1 cellular context compared by ENCODE assay signal in the genomic region with DNA sequence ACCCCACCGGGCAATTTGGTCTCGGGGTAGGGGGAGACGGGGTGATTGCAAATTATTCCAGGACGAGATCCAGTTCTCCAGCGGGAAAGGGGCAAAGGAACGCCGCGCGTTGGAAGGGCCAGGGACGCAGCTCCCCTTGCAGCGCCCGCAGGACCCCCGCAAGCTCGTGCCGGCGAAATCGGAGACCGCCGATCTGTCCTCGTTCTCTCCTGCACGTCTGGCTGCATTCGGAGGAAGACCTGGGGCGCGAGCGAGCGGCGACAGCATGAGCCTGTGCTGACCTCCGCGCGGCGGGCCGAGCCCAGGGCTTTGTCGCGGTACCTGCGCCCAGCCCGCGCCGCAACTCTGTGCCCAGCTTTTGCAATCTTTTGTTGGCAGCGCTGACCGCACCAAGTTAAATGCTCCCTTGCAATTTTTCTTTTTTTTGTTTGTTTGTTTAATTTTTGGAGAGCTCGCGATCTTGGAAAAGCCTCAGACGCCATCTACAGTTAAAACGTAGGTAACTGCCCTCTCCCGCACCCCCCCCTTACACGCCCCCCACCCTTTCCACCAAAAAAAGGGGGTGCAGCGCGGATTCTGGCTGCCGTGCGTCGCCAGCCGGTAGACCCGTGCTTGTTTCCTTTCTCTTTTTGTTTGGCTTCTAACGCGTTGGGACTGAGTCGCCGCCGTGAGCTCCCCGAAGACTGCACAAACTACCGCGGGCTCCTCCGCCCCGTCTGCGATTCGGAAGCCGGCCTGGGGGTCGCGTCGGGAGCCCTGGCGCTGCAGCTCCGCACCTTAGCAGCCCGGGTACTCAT.
TF ChIP-seq lines count a peak whose summit lies in the region.

No MANE protein-coding gene starts in this region.

TF ChIP-seq in K562, 482 proteins besides CTCF, POLR2A, EP300 and RAD21 (continued from another document and continues in another):
- TF ChIP-seq ZNF318 (IDR thresholded peaks at IDR 0.05; ENCODE audit: borderline replicate concordance in 1 of 2, low read depth in 1 of 2) = no peak
- no peak for TF ChIP-seq NFRKB (IDR thresholded peaks at IDR 0.05; ENCODE audit: low read depth)
- no peak for TF ChIP-seq ZNF134 (CRISPR knock-in tag; conservative IDR thresholded peaks at IDR 0.05)
- no peak for TF ChIP-seq SP2 (IDR thresholded peaks at IDR 0.05; ENCODE audit: extremely low read depth, low read depth, low read length, poor library complexity, severe bottlenecking)
- TF ChIP-seq BCL6 (CRISPR knock-in tag; IDR thresholded peaks at IDR 0.05) = no peak
- TF ChIP-seq TBP (optimal IDR thresholded peaks at IDR 0.05; ENCODE audit: low read depth, low read length) = no peak
- no peak for TF ChIP-seq ZNF589 (CRISPR knock-in tag; IDR thresholded peaks at IDR 0.05; ENCODE audit: low read depth)
- peak; percentile 91 for TF ChIP-seq ZNF740 (CRISPR knock-in tag; IDR thresholded peaks at IDR 0.05)
- TF ChIP-seq ZNF740 (tag; IDR thresholded peaks at IDR 0.05) = peak in 1 of 2 experiments; percentile 95; a peak in 2 of 4 replicates
- TF ChIP-seq POLR2AphosphoS2 (IDR thresholded peaks at IDR 0.05; ENCODE audit: low read length) = no peak
- TF ChIP-seq PRMT5 (CRISPR knock-in tag; IDR thresholded peaks at IDR 0.05) = no peak
- TF ChIP-seq MTA3 (IDR thresholded peaks at IDR 0.05; ENCODE audit: borderline replicate concordance) = 0 out of 2 replicates have a peak, but pooled peaks have one; percentile 21
- no peak for TF ChIP-seq TCFL5 (CRISPR knock-in tag; conservative IDR thresholded peaks at IDR 0.05)
- no peak for TF ChIP-seq MTA2 (IDR thresholded peaks at IDR 0.05; ENCODE audit: low read depth)
- TF ChIP-seq ETV5 (CRISPR knock-in tag; IDR thresholded peaks at IDR 0.05; ENCODE audit: low read depth) = no peak
- TF ChIP-seq, protein P1, sequence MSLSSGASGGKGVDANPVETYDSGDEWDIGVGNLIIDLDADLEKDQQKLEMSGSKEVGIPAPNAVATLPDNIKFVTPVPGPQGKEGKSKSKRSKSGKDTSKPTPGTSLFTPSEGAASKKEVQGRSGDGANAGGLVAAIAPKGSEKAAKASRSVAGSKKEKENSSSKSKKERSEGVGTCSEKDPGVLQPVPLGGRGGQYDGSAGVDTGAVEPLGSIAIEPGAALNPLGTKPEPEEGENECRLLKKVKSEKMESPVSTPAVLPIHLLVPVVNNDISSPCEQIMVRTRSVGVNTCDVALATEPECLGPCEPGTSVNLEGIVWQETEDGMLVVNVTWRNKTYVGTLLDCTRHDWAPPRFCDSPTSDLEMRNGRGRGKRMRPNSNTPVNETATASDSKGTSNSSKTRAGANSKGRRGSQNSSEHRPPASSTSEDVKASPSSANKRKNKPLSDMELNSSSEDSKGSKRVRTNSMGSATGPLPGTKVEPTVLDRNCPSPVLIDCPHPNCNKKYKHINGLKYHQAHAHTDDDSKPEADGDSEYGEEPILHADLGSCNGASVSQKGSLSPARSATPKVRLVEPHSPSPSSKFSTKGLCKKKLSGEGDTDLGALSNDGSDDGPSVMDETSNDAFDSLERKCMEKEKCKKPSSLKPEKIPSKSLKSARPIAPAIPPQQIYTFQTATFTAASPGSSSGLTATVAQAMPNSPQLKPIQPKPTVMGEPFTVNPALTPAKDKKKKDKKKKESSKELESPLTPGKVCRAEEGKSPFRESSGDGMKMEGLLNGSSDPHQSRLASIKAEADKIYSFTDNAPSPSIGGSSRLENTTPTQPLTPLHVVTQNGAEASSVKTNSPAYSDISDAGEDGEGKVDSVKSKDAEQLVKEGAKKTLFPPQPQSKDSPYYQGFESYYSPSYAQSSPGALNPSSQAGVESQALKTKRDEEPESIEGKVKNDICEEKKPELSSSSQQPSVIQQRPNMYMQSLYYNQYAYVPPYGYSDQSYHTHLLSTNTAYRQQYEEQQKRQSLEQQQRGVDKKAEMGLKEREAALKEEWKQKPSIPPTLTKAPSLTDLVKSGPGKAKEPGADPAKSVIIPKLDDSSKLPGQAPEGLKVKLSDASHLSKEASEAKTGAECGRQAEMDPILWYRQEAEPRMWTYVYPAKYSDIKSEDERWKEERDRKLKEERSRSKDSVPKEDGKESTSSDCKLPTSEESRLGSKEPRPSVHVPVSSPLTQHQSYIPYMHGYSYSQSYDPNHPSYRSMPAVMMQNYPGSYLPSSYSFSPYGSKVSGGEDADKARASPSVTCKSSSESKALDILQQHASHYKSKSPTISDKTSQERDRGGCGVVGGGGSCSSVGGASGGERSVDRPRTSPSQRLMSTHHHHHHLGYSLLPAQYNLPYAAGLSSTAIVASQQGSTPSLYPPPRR (CRISPR knock-in tag; IDR thresholded peaks at IDR 0.05; ENCODE audit: borderline replicate concordance) = no peak
- TF ChIP-seq BRD4 (IDR thresholded peaks at IDR 0.05) = 0 out of 2 replicates have a peak, but pooled peaks have one; percentile 51
- no peak for TF ChIP-seq U2AF2 (optimal IDR thresholded peaks at IDR 0.05; ENCODE audit: low read depth, low read length)
- no peak for TF ChIP-seq JUN (IDR thresholded peaks at IDR 0.05; ENCODE audit: borderline replicate concordance, low read depth, low read length)
- peak; percentile 62; the same call in 1 of the 2 replicates for TF ChIP-seq JUN (CRISPR knock-in tag; IDR thresholded peaks at IDR 0.05; ENCODE audit: borderline replicate concordance)
- no peak for TF ChIP-seq DPF2 (IDR thresholded peaks at IDR 0.05)
- TF ChIP-seq CEBPB (tag; IDR thresholded peaks at IDR 0.05) = no peak
- no peak for TF ChIP-seq PTBP1 (IDR thresholded peaks at IDR 0.05; ENCODE audit: low read depth, low read length)
- TF ChIP-seq ZEB2 (IDR thresholded peaks at IDR 0.05) = no peak
- TF ChIP-seq BRF1 (IDR thresholded peaks at IDR 0.05; ENCODE audit: borderline replicate concordance, extremely low read depth, insufficient read length) = no peak
- TF ChIP-seq, protein P2, sequence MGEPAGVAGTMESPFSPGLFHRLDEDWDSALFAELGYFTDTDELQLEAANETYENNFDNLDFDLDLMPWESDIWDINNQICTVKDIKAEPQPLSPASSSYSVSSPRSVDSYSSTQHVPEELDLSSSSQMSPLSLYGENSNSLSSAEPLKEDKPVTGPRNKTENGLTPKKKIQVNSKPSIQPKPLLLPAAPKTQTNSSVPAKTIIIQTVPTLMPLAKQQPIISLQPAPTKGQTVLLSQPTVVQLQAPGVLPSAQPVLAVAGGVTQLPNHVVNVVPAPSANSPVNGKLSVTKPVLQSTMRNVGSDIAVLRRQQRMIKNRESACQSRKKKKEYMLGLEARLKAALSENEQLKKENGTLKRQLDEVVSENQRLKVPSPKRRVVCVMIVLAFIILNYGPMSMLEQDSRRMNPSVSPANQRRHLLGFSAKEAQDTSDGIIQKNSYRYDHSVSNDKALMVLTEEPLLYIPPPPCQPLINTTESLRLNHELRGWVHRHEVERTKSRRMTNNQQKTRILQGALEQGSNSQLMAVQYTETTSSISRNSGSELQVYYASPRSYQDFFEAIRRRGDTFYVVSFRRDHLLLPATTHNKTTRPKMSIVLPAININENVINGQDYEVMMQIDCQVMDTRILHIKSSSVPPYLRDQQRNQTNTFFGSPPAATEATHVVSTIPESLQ (CRISPR knock-in tag; IDR thresholded peaks at IDR 0.05) = no peak
- TF ChIP-seq PHF21A (IDR thresholded peaks at IDR 0.05; ENCODE audit: borderline replicate concordance, low read depth) = no peak
- peak; percentile 16; the same call in 1 of the 2 replicates for TF ChIP-seq C11orf30 (IDR thresholded peaks at IDR 0.05; ENCODE audit: low read depth)
- TF ChIP-seq FOS (IDR thresholded peaks at IDR 0.05; ENCODE audit: extremely low read depth, insufficient read length) = no peak
- TF ChIP-seq ZNF143 (CRISPR knock-in tag; IDR thresholded peaks at IDR 0.05) = 0 out of 2 replicates have a peak, but pooled peaks have one; percentile 22
- no peak for TF ChIP-seq RBM39 (optimal IDR thresholded peaks at IDR 0.05; ENCODE audit: low read depth, low read length)
- TF ChIP-seq, protein P3, sequence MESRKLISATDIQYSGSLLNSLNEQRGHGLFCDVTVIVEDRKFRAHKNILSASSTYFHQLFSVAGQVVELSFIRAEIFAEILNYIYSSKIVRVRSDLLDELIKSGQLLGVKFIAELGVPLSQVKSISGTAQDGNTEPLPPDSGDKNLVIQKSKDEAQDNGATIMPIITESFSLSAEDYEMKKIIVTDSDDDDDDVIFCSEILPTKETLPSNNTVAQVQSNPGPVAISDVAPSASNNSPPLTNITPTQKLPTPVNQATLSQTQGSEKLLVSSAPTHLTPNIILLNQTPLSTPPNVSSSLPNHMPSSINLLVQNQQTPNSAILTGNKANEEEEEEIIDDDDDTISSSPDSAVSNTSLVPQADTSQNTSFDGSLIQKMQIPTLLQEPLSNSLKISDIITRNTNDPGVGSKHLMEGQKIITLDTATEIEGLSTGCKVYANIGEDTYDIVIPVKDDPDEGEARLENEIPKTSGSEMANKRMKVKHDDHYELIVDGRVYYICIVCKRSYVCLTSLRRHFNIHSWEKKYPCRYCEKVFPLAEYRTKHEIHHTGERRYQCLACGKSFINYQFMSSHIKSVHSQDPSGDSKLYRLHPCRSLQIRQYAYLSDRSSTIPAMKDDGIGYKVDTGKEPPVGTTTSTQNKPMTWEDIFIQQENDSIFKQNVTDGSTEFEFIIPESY (CRISPR knock-in tag; IDR thresholded peaks at IDR 0.05) = no peak
- TF ChIP-seq SIX5 (IDR thresholded peaks at IDR 0.05; ENCODE audit: borderline replicate concordance in 1 of 2, insufficient read depth in 1 of 2, low read depth in 1 of 2, low read length in 2 of 2) = no peak
- TF ChIP-seq CXXC5 (CRISPR knock-in tag; IDR thresholded peaks at IDR 0.05) = peak; percentile 59; the same call in 1 of the 2 replicates
- TF ChIP-seq PHB2 (IDR thresholded peaks at IDR 0.05; ENCODE audit: low read depth) = no peak
- no peak for TF ChIP-seq RBM15 (IDR thresholded peaks at IDR 0.05; ENCODE audit: insufficient read depth, low read length)
- TF ChIP-seq ZNF146 (CRISPR knock-in tag; IDR thresholded peaks at IDR 0.05; ENCODE audit: unreplicated experiment) = no peak
- TF ChIP-seq ZNF253 (CRISPR knock-in tag; conservative IDR thresholded peaks at IDR 0.05) = no peak
- TF ChIP-seq GATAD2A (IDR thresholded peaks at IDR 0.05) = no peak
- TF ChIP-seq POLR2G (IDR thresholded peaks at IDR 0.05; ENCODE audit: low read depth, low read length) = peak; percentile 58; the same call in 1 of the 2 replicates
- TF ChIP-seq ZNF717 (CRISPR knock-in tag; IDR thresholded peaks at IDR 0.05) = no peak
- TF ChIP-seq ZNF75A (CRISPR knock-in tag; IDR thresholded peaks at IDR 0.05) = no peak
- TF ChIP-seq MEF2A (IDR thresholded peaks at IDR 0.05; ENCODE audit: control insufficient read depth, low read depth, low read length) = no peak
- TF ChIP-seq SMARCA5 (IDR thresholded peaks at IDR 0.05) = no peak
